ENCODE assay signal across 1 cellular context in the genomic region with DNA sequence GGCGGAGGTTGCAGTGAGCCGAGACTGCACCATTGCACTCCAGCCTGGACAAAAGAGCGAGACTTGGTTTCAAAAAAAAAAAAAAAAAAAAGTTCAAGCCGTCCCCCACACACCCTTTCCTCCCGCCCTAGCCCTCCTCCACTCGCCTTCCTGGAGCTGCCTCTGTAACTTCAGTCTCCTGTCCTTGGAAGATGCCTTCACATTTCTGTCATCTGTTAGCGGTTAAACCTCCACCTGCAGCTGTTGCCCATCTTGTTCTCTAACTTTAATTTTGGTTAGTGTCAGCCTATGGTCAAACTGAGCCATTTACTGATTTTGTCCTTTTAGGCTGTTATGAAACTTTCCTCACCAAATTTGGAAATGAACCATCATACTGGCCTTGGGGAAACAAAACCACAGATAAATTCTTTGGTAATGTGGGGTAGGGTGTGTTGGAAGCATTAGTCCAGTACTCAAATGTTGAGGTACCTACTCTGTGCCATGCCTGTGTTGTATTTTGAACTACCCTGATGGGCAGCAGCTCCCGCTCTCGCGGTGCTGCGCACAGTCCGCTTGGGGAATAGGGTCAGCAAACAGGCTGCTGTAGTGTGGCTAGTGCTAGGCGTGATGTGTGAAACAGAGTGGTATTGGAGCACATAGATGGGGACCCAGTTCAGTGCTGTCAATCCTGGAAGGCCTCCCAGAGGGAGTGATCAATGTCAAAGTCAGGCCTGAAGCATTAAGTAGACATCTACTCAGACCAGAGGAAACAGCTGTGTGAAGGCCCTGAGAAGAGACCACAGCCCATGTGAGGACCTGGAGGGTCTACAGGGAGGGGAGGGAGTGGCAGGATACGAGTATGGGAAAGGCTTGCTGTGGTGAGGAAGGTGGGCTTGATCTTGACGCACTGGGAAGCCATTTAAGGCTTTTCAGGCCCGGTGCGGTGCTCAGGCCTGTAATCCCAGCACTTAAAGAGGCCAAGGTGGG.
TF ChIP-seq lines count a peak whose summit lies in the region.

No MANE protein-coding gene starts in this region.

TF ChIP-seq in H1, 55 proteins besides CTCF, POLR2A, EP300 and RAD21:
- TF ChIP-seq EZH2 (IDR thresholded peaks at IDR 0.05; ENCODE audit: low read depth, low read length, severe bottlenecking) (no peak), MAFK (IDR thresholded peaks at IDR 0.05; ENCODE audit: low read depth, low read length) (no peak), NANOG (IDR thresholded peaks at IDR 0.05; ENCODE audit: insufficient read depth, low read depth, low read length, poor library complexity, severe bottlenecking) (no peak), FOSL1 (IDR thresholded peaks at IDR 0.05; ENCODE audit: insufficient read depth, low read depth, low read length) (no peak), BRCA1 (IDR thresholded peaks at IDR 0.05; ENCODE audit: low read depth, low read length) (no peak), CHD7 (IDR thresholded peaks at IDR 0.05; ENCODE audit: insufficient replicate concordance, low read length) (no peak), TAF7 (optimal IDR thresholded peaks at IDR 0.05; ENCODE audit: borderline replicate concordance, low read depth, low read length) (no peak), EGR1 (IDR thresholded peaks at IDR 0.05; ENCODE audit: borderline replicate concordance, low read depth, low read length) (no peak), TAF1 (IDR thresholded peaks at IDR 0.05; ENCODE audit: low read depth, low read length) (no peak), POU5F1 (IDR thresholded peaks at IDR 0.05; ENCODE audit: low read depth, low read length) (no peak), RFX5 (IDR thresholded peaks at IDR 0.05; ENCODE audit: borderline replicate concordance, low read depth, low read length) (no peak), CEBPB (IDR thresholded peaks at IDR 0.05; ENCODE audit: low read depth, low read length) (no peak), CHD1 (IDR thresholded peaks at IDR 0.05; ENCODE audit: low read depth, low read length) (no peak), YY1 (IDR thresholded peaks at IDR 0.05; ENCODE audit: low read depth, low read length) (no peak), SUZ12 (IDR thresholded peaks at IDR 0.05; ENCODE audit: low read length) (no peak), JUND (IDR thresholded peaks at IDR 0.05; ENCODE audit: low read length) (no peak), BACH1 (IDR thresholded peaks at IDR 0.05; ENCODE audit: low read length) (no peak), HDAC6 (IDR thresholded peaks at IDR 0.05; ENCODE audit: low read depth, low read length) (no peak)
